Comparison of ENCODE assay signal across 19 cellular contexts in the genomic region with DNA sequence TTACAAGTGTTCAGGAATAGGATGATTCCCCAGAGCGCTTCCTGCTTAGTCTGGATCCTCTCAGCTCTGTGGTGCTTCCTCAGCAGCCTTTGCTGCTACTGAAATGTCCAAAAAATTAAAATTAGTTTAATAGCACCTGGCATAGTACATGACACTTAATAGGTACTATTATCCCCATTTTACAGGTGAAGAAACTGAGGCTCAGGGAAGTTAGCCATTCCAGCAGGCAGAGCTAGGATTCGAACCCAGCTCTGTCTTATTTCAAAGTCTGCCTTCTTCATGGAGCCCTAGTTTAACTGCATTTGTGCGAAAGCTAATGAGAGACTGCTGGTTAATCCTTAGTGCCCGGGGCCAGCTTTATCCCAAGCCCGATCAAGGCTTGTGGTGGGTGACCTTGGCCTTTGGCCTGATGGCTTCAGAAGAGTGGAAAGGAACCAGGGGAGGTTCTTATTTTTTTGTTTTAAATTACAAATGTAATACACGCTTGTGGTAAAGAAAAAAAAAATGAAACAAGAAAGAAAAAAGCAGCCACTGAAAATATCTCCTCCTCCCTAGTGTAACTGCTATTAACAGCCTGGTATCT. TPM values are rescaled to one million over a fixed set of nuclear protein-coding genes. Genes with fewer than 3 reads are reported as not detected.
A peak's percentile ranks its signal among the peaks of the same experiment; 100 is the strongest.
DNase-seq lines count a peak whose midpoint lies in the region; ATAC-seq and TF ChIP-seq lines count a peak whose summit lies in the region.
"Had no signal": no experiment of that assay in that cellular context is flagged by ENCODE, and none has a peak within 500 bp of the region (broad histone marks: within the 10 kb centered on the region; RNA-seq: fewer than 3 reads in every experiment).

No MANE protein-coding gene starts in this region.

- peaks cover 26 to 35% of the 10 kb centered on the region in 2 experiments; a peak in 2 of 4 replicates for H3K4me1 ChIP-seq in SK-N-SH (ENCODE audit: control insufficient read depth in 1 of 2, insufficient read depth in 2 of 2, low read depth in 1 of 2, low read length in 1 of 2)
- peaks cover 62% of the 10 kb centered on the region for H3K4me1 ChIP-seq in CD4-positive, CD25-positive, alpha-beta regulatory T cell (ENCODE audit: control insufficient read depth, insufficient read depth, low read length, poor library complexity, severe bottlenecking)
- peaks cover 87% of the 10 kb centered on the region for H3K4me1 ChIP-seq in MM.1S (ENCODE audit: low read length)

- H3K4me3 Mint-ChIP-seq in CD4-positive, CD25-positive, alpha-beta regulatory T cell = peak overlapping the region in 1 of 4 donors; percentile 58
- peak overlapping the region; percentile 46 for H3K4me3 Mint-ChIP-seq in central memory CD8-positive, alpha-beta T cell
- H3K4me3 Mint-ChIP-seq: B cell; CD8-positive, alpha-beta T cell had no signal

- H4K20me1 ChIP-seq in SK-N-SH (ENCODE audit: insufficient read depth) = no peaks in the 10 kb centered on the region
- no peaks in the 10 kb centered on the region for H4K20me1 ChIP-seq in MM.1S (ENCODE audit: insufficient read depth, low read length)

- 95% methylated on average over 6 of the region's 6 CpGs for WGBS in SK-N-SH (ENCODE audit: low lambda C conversion rate)

- H3F3A ChIP-seq in SK-N-SH (replicated peaks; ENCODE audit: insufficient read depth) = peaks cover 7% of the 10 kb centered on the region
- peaks cover 54% of the 10 kb centered on the region for H3F3A ChIP-seq in MM.1S (ENCODE audit: insufficient read depth, low read length)

- CTCF ChIA-PET in SK-N-SH (lab: Yijun Ruan, JAX) = interaction anchor here (1.2 to 1.3 kb wide), 2 partner anchors 73 to 136 kb away, joined by 3 to 6 read pairs; no protein-coding TSS in a partner anchor

- no peak for DNase-seq in SK-N-SH
- DNase-seq in CD4-positive, CD25-positive, alpha-beta regulatory T cell = no peak
- DNase-seq in MM.1S = peak; percentile 3
- DNase-seq in central memory CD8-positive, alpha-beta T cell (ENCODE audit: low spot score in 2 of 2) = no peak
- no peak for DNase-seq in dedifferentiated amniotic fluid mesenchymal stem cell (ENCODE audit: extremely low spot score)
- DNase-seq: Calu3; CD8-positive, alpha-beta T cell; GF-D8; NCI-H1092 treated with DMSO at 0.1 percent for 48 hours; NCI-H146; NCI-H2081; NK-92 treated with Interleukin-12 subunit alpha and Interleukin-12 subunit beta, amount 100 ng/mL, for 24 hours; Right ventricle myocardium superior had no signal

- H3K27ac Mint-ChIP-seq in CD4-positive, CD25-positive, alpha-beta regulatory T cell = peak overlapping the region in 2 of 3 donors; percentile 68 to 89
- H3K27ac Mint-ChIP-seq in central memory CD8-positive, alpha-beta T cell (ENCODE audit: low read depth) = no peak overlapping the region
- H3K27ac Mint-ChIP-seq: B cell; CD8-positive, alpha-beta T cell had no signal

- H3K9me3 ChIP-seq in SK-N-SH (no peaks in the 10 kb centered on the region), MM.1S (replicated peaks; ENCODE audit: insufficient read depth, low read length) (no peaks in the 10 kb centered on the region)
- H3K9me3 ChIP-seq in CD4-positive, CD25-positive, alpha-beta regulatory T cell (ENCODE audit: control insufficient read depth in 2 of 2, low read length in 2 of 2) = no peaks in the 10 kb centered on the region

- no peak for TF ChIP-seq RAD21 in SK-N-SH (IDR thresholded peaks at IDR 0.05; ENCODE audit: low read length)

- no peaks in the 10 kb centered on the region for H3K79me2 ChIP-seq in SK-N-SH (ENCODE audit: insufficient read depth)
- peaks cover 84% of the 10 kb centered on the region for H3K79me2 ChIP-seq in MM.1S (ENCODE audit: low read length)

- POLR2A ChIA-PET in SK-N-SH (lab: Yijun Ruan, JAX) = no interaction called here

- no peak for ATAC-seq in SK-N-SH treated with all-trans-retinoic acid at 6 μM for 48 hours
- no peak for ATAC-seq in CD4-positive, CD25-positive, alpha-beta regulatory T cell (ENCODE audit: low read depth in 2 of 2)
- ATAC-seq in central memory CD8-positive, alpha-beta T cell (replicated peaks; ENCODE audit: extremely low read depth, poor library complexity, severe bottlenecking) = no peak
- ATAC-seq in GM18861 (IDR thresholded peaks at IDR 0.05; ENCODE audit: unreplicated experiment) = no peak
- ATAC-seq in HG03457 (IDR thresholded peaks at IDR 0.05; ENCODE audit: unreplicated experiment) = no peak
- ATAC-seq: CD8-positive, alpha-beta T cell; HCT116 had no signal

- no peaks in the 10 kb centered on the region for H3K9me2 ChIP-seq in SK-N-SH
- no peaks in the 10 kb centered on the region for H3K9me2 ChIP-seq in MM.1S (replicated peaks; ENCODE audit: insufficient read depth, low read length)

- H3K27me3 Mint-ChIP-seq in CD4-positive, CD25-positive, alpha-beta regulatory T cell = peaks cover 6% of the 10 kb centered on the region
- H3K27me3 Mint-ChIP-seq in central memory CD8-positive, alpha-beta T cell = no peaks in the 10 kb centered on the region
- H3K27me3 Mint-ChIP-seq: B cell had no signal

- H3K27me3 ChIP-seq in SK-N-SH (ENCODE audit: insufficient read depth) = no peaks in the 10 kb centered on the region
- H3K27me3 ChIP-seq in CD4-positive, CD25-positive, alpha-beta regulatory T cell (ENCODE audit: control insufficient read depth, insufficient read depth, low read length) = no peaks in the 10 kb centered on the region
- H3K27me3 ChIP-seq in MM.1S (replicated peaks; ENCODE audit: insufficient read depth, low read length) = no peaks in the 10 kb centered on the region

- H3K4me2 ChIP-seq in SK-N-SH (no peak overlapping the region), MM.1S (ENCODE audit: low read depth, low read length) (peak overlapping the region; percentile 86; the same call in 1 of the 2 replicates)

- TF ChIP-seq CTCF in SK-N-SH (IDR thresholded peaks at IDR 0.05) = no peak
- TF ChIP-seq CTCF in MM.1S (IDR thresholded peaks at IDR 0.05; ENCODE audit: low read length) = no peak

- H3K36me3 ChIP-seq in SK-N-SH (replicated peaks in 1 of 2; ENCODE audit: control insufficient read depth in 1 of 2, insufficient read depth in 2 of 2, low read length in 1 of 2) (no peaks in the 10 kb centered on the region), MM.1S (replicated peaks; ENCODE audit: insufficient read depth, low read length) (no peaks in the 10 kb centered on the region)
- H3K36me3 ChIP-seq in CD4-positive, CD25-positive, alpha-beta regulatory T cell (ENCODE audit: control insufficient read depth, insufficient read depth, low read length) = no peaks in the 10 kb centered on the region

- H3K9me3 Mint-ChIP-seq in CD4-positive, CD25-positive, alpha-beta regulatory T cell = no peaks in the 10 kb centered on the region
- no peaks in the 10 kb centered on the region for H3K9me3 Mint-ChIP-seq in central memory CD8-positive, alpha-beta T cell
- H3K9me3 Mint-ChIP-seq: CD8-positive, alpha-beta T cell had no signal

- H3K27ac ChIP-seq in SK-N-SH (ENCODE audit: low read depth in 2 of 2, low read length in 1 of 2) = no peak overlapping the region
- H3K27ac ChIP-seq in CD4-positive, CD25-positive, alpha-beta regulatory T cell (ENCODE audit: insufficient read depth, low read length, poor library complexity, severe bottlenecking) = no peak overlapping the region
- H3K27ac ChIP-seq in MM.1S (ENCODE audit: low read length) = peak overlapping the region; percentile 99; the same call in 1 of the 2 replicates
- H3K27ac ChIP-seq: 22Rv1 had no signal

- H3K36me3 Mint-ChIP-seq in CD4-positive, CD25-positive, alpha-beta regulatory T cell = no peaks in the 10 kb centered on the region
- H3K36me3 Mint-ChIP-seq in central memory CD8-positive, alpha-beta T cell (ENCODE audit: insufficient read depth) = peaks cover 3% of the 10 kb centered on the region
- H3K36me3 Mint-ChIP-seq: CD8-positive, alpha-beta T cell had no signal

- TF ChIP-seq EP300 in SK-N-SH (IDR thresholded peaks at IDR 0.05; ENCODE audit: borderline replicate concordance in 1 of 2, low read depth in 1 of 2, low read length in 1 of 2) = no peak

- H3K4me3 ChIP-seq in SK-N-SH (ENCODE audit: low read depth in 2 of 2, low read length in 1 of 2) (no peak overlapping the region), MM.1S (ENCODE audit: low read length) (no peak overlapping the region)
- no peak overlapping the region for H3K4me3 ChIP-seq in CD4-positive, CD25-positive, alpha-beta regulatory T cell (ENCODE audit: low read depth, low read length)

- no peak overlapping the region for H3K9ac ChIP-seq in SK-N-SH
- 0 out of 2 replicates have a peak overlapping the region, but pooled peaks have one; percentile 3 for H3K9ac ChIP-seq in MM.1S (ENCODE audit: low read length)

- H2AFZ ChIP-seq in SK-N-SH (ENCODE audit: low read depth) (no peak overlapping the region), MM.1S (ENCODE audit: low read length) (no peak overlapping the region)

- H3K4me1 Mint-ChIP-seq in CD4-positive, CD25-positive, alpha-beta regulatory T cell = peaks cover 31 to 93% (median 67%) of the 10 kb centered on the region in 4 donors
- peaks cover 73% of the 10 kb centered on the region for H3K4me1 Mint-ChIP-seq in central memory CD8-positive, alpha-beta T cell

TF ChIP-seq in SK-N-SH, 30 proteins besides CTCF, POLR2A, EP300 and RAD21:
- TF ChIP-seq RFX5 (IDR thresholded peaks at IDR 0.05; ENCODE audit: low read length) (no peak), NFIC (IDR thresholded peaks at IDR 0.05; ENCODE audit: borderline replicate concordance) (no peak), RCOR1 (IDR thresholded peaks at IDR 0.05; ENCODE audit: low read length) (0 out of 2 replicates have a peak, but pooled peaks have one; percentile 26), JUND (IDR thresholded peaks at IDR 0.05) (no peak)

TF ChIP-seq in SK-N-SH treated with all-trans-retinoic acid at 6 μM for 48 hours, 23 proteins besides CTCF, POLR2A, EP300 and RAD21 (continues in another document):
- TF ChIP-seq ARNTL (CRISPR knock-in tag; IDR thresholded peaks at IDR 0.05; ENCODE audit: borderline replicate concordance, low read depth) (no peak), TOX (CRISPR knock-in tag; IDR thresholded peaks at IDR 0.05; ENCODE audit: borderline replicate concordance) (no peak), ZNF8 (CRISPR knock-in tag; IDR thresholded peaks at IDR 0.05) (no peak), ZNF70 (CRISPR knock-in tag; IDR thresholded peaks at IDR 0.05) (no peak), OSR1 (CRISPR knock-in tag; IDR thresholded peaks at IDR 0.05) (no peak), GLIS3 (CRISPR knock-in tag; IDR thresholded peaks at IDR 0.05) (no peak), CSDC2 (CRISPR knock-in tag; IDR thresholded peaks at IDR 0.05) (no peak), ZNF565 (CRISPR knock-in tag; conservative IDR thresholded peaks at IDR 0.05; ENCODE audit: low read depth) (no peak), ISL1 (CRISPR knock-in tag; IDR thresholded peaks at IDR 0.05) (no peak), SNAI2 (CRISPR knock-in tag; IDR thresholded peaks at IDR 0.05) (no peak), TCF4 (CRISPR knock-in tag; IDR thresholded peaks at IDR 0.05; ENCODE audit: borderline replicate concordance) (no peak)

RNA-seq across cellular contexts. Expression of a gene that starts 30.1 kb away (rescaled TPM):
- 6.1 and 15.4 TPM in 2 replicates for polyA plus RNA-seq in SK-N-SH (2012; rRNA removed)
- polyA plus RNA-seq in SK-N-SH (2012; cell fraction: cytosol; rRNA removed) = 8.1 and 12.1 TPM in 2 replicates
- polyA plus RNA-seq in SK-N-SH (2012; cell fraction: nucleus; rRNA removed) = 10.7 and 19.5 TPM in 2 replicates
- 9.2 TPM for total RNA-seq in CD4-positive, CD25-positive, alpha-beta regulatory T cell
- 1 to 10 TPM; 2.0 to 5.6 (median 2.8) TPM for polyA plus RNA-seq in CD4-positive, CD25-positive, alpha-beta regulatory T cell
- total RNA-seq: Calu3 had no signal
